23 cellular contexts compared by ENCODE assay signal in the genomic region with DNA sequence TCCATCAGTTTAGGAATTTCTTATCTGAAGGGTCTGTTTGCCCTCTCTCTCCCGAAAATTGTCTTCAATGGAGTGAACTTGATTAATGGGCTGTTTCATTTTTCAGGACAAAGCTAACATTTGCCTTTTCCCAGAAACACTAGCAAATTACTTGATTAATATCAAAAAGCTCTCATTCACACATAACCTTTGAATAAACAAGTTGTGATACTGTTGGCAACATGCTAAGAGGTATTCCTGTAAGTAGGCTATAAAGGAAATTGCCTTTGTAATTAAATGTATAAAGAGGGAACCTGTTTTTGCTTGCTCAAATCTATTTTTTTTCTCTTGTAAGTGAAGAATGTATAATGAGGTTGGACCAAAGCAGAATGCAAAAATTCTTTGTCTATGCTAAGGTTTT.
"Had no signal": no experiment of that assay in that cellular context is flagged by ENCODE, and none has a peak within 500 bp of the region (broad histone marks: within the 10 kb centered on the region; RNA-seq: fewer than 3 reads in every experiment).

No MANE protein-coding gene starts in this region.

- FAIRE-seq: colon, frontal cortex, keratinocyte, small intestine had no signal

- H3K27ac ChIP-seq: body of pancreas, neutrophil, psoas muscle, sigmoid colon, uterus had no signal

- H3K4me1 ChIP-seq: body of pancreas, psoas muscle, sigmoid colon, uterus had no signal

- H3K4me3 ChIP-seq: body of pancreas, psoas muscle, sigmoid colon, uterus had no signal

- DNase-seq: activated CD4-positive, alpha-beta T cell treated with anti-CD3 and anti-CD28 coated beads for 4 hours; activated CD4-positive, alpha-beta T cell treated with anti-CD3 and anti-CD28 coated beads, Interleukin-2, amount 50 U/mL, for 4 hours; activated naive CD4-positive, alpha-beta T cell; activated T-cell treated with anti-CD3 and anti-CD28 coated beads for 4 hours; activated T-cell treated with anti-CD3 and anti-CD28 coated beads, Interleukin-2, amount 50 U/mL, for 72 hours; anterior cingulate cortex; body of pancreas; dermis blood vessel endothelial cell; effector CD8-positive, alpha-beta T cell; left colon; mammary epithelial cell; naive B cell; nephron progenitor cell; psoas muscle; sigmoid colon; small intestine; stimulated activated CD4-positive, alpha-beta T cell treated with anti-CD3 and anti-CD28 coated beads, Interleukin-4, amount 100 ng/mL, for 24 hours; substantia nigra; uterus had no signal

- H3K36me3 ChIP-seq: neutrophil, sigmoid colon, uterus had no signal

- H3K9me3 ChIP-seq: body of pancreas, psoas muscle, uterus had no signal
